ENCODE assay signal across 12 cellular contexts in genomic region chr11:109960831-109961230, GRCh38.
A peak's percentile ranks its signal among the peaks of the same experiment; 100 is the strongest.
DNase-seq lines count a peak whose midpoint lies in the region; ATAC-seq and TF ChIP-seq lines count a peak whose summit lies in the region.
"Had no signal": no experiment of that assay in that cellular context is flagged by ENCODE, and none has a peak within 500 bp of the region (broad histone marks: within the 10 kb centered on the region; RNA-seq: fewer than 3 reads in every experiment).

No MANE protein-coding gene starts in this region.

- H3K27ac ChIP-seq in mesenchymal stem cell (ENCODE audit: low read length, poor library complexity, severe bottlenecking) (no peak overlapping the region), aorta (ENCODE audit: low read depth in 1 of 2, low read length in 2 of 2) (no peak overlapping the region), RWPE1 (no peak overlapping the region)
- H3K27ac ChIP-seq: WERI-Rb-1 had no signal

- H2BK12ac ChIP-seq in mesenchymal stem cell (ENCODE audit: low read length in 2 of 2): no peak overlapping the region

- no peak overlapping the region for H2AK5ac ChIP-seq in mesenchymal stem cell (ENCODE audit: low read length, severe bottlenecking)

- no peak overlapping the region for H3K14ac ChIP-seq in mesenchymal stem cell (ENCODE audit: low read length in 2 of 2)

- 33% methylated on average over 2 of the region's 2 CpGs for WGBS in mesenchymal stem cell
- 44 to 61% methylated on average over 2 of the region's 2 CpGs for WGBS in aorta, 2 donors

- H3K18ac ChIP-seq in mesenchymal stem cell (ENCODE audit: low read depth in 1 of 2, low read length in 2 of 2): no peak overlapping the region

- H3K4me1 ChIP-seq in mesenchymal stem cell (ENCODE audit: control insufficient read depth, insufficient read depth, low read depth, low read length): peaks cover 2% of the 10 kb centered on the region
- H3K4me1 ChIP-seq in aorta (ENCODE audit: control insufficient read depth in 1 of 2, insufficient read depth in 2 of 2, low read length in 2 of 2): no peaks in the 10 kb centered on the region

- no peak overlapping the region for H2BK120ac ChIP-seq in mesenchymal stem cell (ENCODE audit: low read depth, low read length)

- intact Hi-C loops in aorta (cut with DNase I): no loop called here

- TF ChIP-seq CTCF in fibroblast of the aortic adventitia (IDR thresholded peaks at IDR 0.05; ENCODE audit: insufficient read depth, low read length): no peak
- no peak for TF ChIP-seq CTCF in RWPE1 (conservative IDR thresholded peaks at IDR 0.05; ENCODE audit: low read depth)

- no peak overlapping the region for H4K91ac ChIP-seq in mesenchymal stem cell (ENCODE audit: low read length)

- no peak overlapping the region for H3K4me3 ChIP-seq in fibroblast of the aortic adventitia (ENCODE audit: low read depth, low read length)
- H3K4me3 ChIP-seq in mesenchymal stem cell (ENCODE audit: insufficient read depth in 1 of 2, low read depth in 1 of 2, low read length in 2 of 2): no peak overlapping the region
- no peak overlapping the region for H3K4me3 ChIP-seq in aorta (ENCODE audit: low read length in 2 of 2)

- H3K9ac ChIP-seq in mesenchymal stem cell (ENCODE audit: low read length): no peak overlapping the region

- no peak overlapping the region for H3K4me2 ChIP-seq in mesenchymal stem cell (ENCODE audit: low read length, poor library complexity, severe bottlenecking)

- POLR2A ChIA-PET in RWPE1 (lab: Yijun Ruan, JAX; ENCODE audit: low non-redundant PET): no interaction called here

- CTCF ChIA-PET in RWPE1 (lab: Yijun Ruan, JAX): no interaction called here

- no peak overlapping the region for H2BK15ac ChIP-seq in mesenchymal stem cell (ENCODE audit: low read depth, poor library complexity, severe bottlenecking)

- peak; percentile 86 for ATAC-seq in aorta (ENCODE audit: low FRiP score)
- ATAC-seq in HG03571 (IDR thresholded peaks at IDR 0.05; ENCODE audit: unreplicated experiment): no peak
- no peak for ATAC-seq in HG02588 (IDR thresholded peaks at IDR 0.05; ENCODE audit: unreplicated experiment)
- ATAC-seq: HCT116 had no signal

- H3K9me3 ChIP-seq in mesenchymal stem cell (ENCODE audit: control insufficient read depth, low read length) (no peaks in the 10 kb centered on the region), aorta (ENCODE audit: control insufficient read depth, low read length) (no peaks in the 10 kb centered on the region)

- H3K4ac ChIP-seq in mesenchymal stem cell (ENCODE audit: low read depth in 1 of 2, low read length in 2 of 2): no peak overlapping the region

- no peaks in the 10 kb centered on the region for H3K36me3 ChIP-seq in mesenchymal stem cell (ENCODE audit: control insufficient read depth in 1 of 2, insufficient read depth in 2 of 2, low read depth in 1 of 2, low read length in 2 of 2)
- no peaks in the 10 kb centered on the region for H3K36me3 ChIP-seq in aorta (ENCODE audit: control insufficient read depth in 1 of 2, insufficient read depth in 2 of 2, low read length in 1 of 2)
- H3K36me3 ChIP-seq: WERI-Rb-1 had no signal

- DNase-seq in OCI-M1 (lab: John Stamatoyannopoulos, UW) (peak; percentile 53), fibroblast of the aortic adventitia (ENCODE audit: low read depth) (peak; percentile 97), mesenchymal stem cell (peak; percentile 89), aorta (peak in 1 of 2 donors; percentile 68), RWPE1 (ENCODE audit: low spot score) (no peak)
- DNase-seq: effector memory CD4-positive, alpha-beta T cell; NCI-H1694; stimulated activated naive CD4-positive, alpha-beta T cell; WERI-Rb-1 had no signal

- H2AFZ ChIP-seq in mesenchymal stem cell (ENCODE audit: low read depth, low read length): no peak overlapping the region

- H3K23ac ChIP-seq in mesenchymal stem cell (ENCODE audit: low read length in 2 of 2): no peak overlapping the region

- no peak overlapping the region for H4K8ac ChIP-seq in mesenchymal stem cell (ENCODE audit: low read length)

- H3K79me1 ChIP-seq in mesenchymal stem cell (replicated peaks; ENCODE audit: low read length, poor library complexity, severe bottlenecking): no peaks in the 10 kb centered on the region

- H3K27me3 ChIP-seq in mesenchymal stem cell (ENCODE audit: control insufficient read depth in 1 of 2, insufficient read depth in 1 of 2, low read length in 2 of 2): no peaks in the 10 kb centered on the region
- peaks cover 0 to under 1% of the 10 kb centered on the region in 2 donors for H3K27me3 ChIP-seq in aorta (ENCODE audit: control insufficient read depth in 1 of 2, insufficient read depth in 2 of 2, low read length in 1 of 2)

- no peak overlapping the region for H2BK5ac ChIP-seq in mesenchymal stem cell (ENCODE audit: low read depth, low read length, poor library complexity, severe bottlenecking)
